ENCODE assay signal across 8 cellular contexts in the genomic region with DNA sequence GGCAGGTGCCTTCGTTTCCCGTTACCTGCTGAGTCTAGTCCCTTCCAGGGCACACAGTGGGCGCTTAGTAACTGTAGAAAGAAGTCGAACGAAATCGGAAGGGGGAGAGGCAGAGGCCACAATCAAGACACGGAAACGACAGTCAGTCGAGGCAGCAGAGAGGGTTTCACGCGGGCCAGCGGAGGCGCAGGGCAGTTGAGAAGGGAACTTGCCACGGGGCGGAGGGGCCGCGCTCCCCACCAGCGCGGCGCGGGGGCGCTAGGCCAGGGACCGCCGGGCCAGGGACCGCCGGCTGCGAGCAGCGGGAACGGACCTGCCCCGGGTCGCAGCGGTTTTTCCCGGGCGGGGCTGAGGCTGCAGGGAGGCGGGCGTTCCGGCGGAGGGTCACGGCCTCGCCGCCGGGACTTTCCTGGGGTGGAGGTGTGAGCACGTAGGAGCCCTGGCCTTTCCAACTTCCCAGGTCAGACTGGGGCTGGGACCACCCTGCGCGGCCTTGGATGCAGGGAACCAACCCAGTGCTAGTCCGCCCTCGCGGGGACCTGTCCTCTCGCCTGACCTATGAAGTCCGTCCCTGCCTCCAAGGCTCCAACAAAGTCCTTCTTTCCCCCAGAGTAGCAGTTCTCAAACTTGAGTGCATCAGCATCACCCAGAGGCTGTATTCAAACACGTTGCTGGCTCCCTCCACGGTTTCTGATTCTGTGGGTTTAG.
DNase-seq lines count a peak whose midpoint lies in the region; ATAC-seq, FAIRE-seq and TF ChIP-seq lines count a peak whose summit lies in the region.

No MANE protein-coding gene starts in this region.

- no peak for TF ChIP-seq RAD21 in K562 (CRISPR knock-in tag; conservative IDR thresholded peaks at IDR 0.05 in 1 of 2, IDR thresholded peaks at IDR 0.05 in 1 of 2)

- no peaks in the 10 kb centered on the region for H4K20me1 ChIP-seq in K562 (replicated peaks; ENCODE audit: control insufficient read depth, insufficient read depth, low read length)

- no peak for TF ChIP-seq EP300 in K562 (IDR thresholded peaks at IDR 0.05; ENCODE audit: low read length)

- H2AFZ ChIP-seq in K562 (ENCODE audit: low read depth, low read length), result no peak overlapping the region

- no peak for TF ChIP-seq POLR2A in K562 (conservative IDR thresholded peaks at IDR 0.05)

- CTCF ChIA-PET in K562 (lab: Yijun Ruan, JAX; ENCODE audit: low intra/inter-chr PET ratio), result no interaction called here

- H3K27ac Mint-ChIP-seq in T-helper 17 cell (peak overlapping the region; percentile 91), immature natural killer cell (peak overlapping the region; percentile 79 to 94 (median 89))

- FAIRE-seq in GM18507 (lab: Jason Lieb, UNC), result peak; percentile 73
- no peak for FAIRE-seq in K562 (lab: Jason Lieb, UNC)

- H3K27ac ChIP-seq in K562 (ENCODE audit: extremely low read depth, low read depth, low read length), result no peak overlapping the region

- no TSS peak for BruUV-seq in K562 (replicated peaks; lab: Mats Ljungman, UMichigan)

- H3K4me2 ChIP-seq in K562 (ENCODE audit: insufficient read depth, low read length), result 0 out of 2 replicates have a peak overlapping the region, but pooled peaks have one; percentile 27

- H3K9me1 ChIP-seq in K562 (ENCODE audit: control insufficient read depth, insufficient read depth, low read length), result no peaks in the 10 kb centered on the region

- DNase-seq in GM18507 (ENCODE audit: extremely low spot score, insufficient read length, low read depth) (peak; percentile 50), T-helper 17 cell (peak; percentile 11 to 20 (median 19)), K562 (ENCODE audit: extremely low read depth in 1 of 4, low spot score in 3 of 4) (no peak), immature natural killer cell (peak; percentile 61 to 69 (median 63)), NCI-H2029 (lab: John Stamatoyannopoulos, UW) (no peak)
- DNase-seq in stimulated activated CD4-positive, alpha-beta T cell treated with anti-CD3 and anti-CD28 coated beads, Interleukin-12 subunit alpha, Interleukin-12 subunit beta, amount 100 ng/mL, for 24 hours (ENCODE audit: low read depth in 2 of 2), result peak; percentile 5 to 21

- H3K79me2 ChIP-seq in K562 (ENCODE audit: control insufficient read depth, insufficient read depth, low read length), result no peaks in the 10 kb centered on the region

- intact Hi-C loops in K562 (cut with micrococcal nuclease), result loop anchor here (10.0 kb wide), 1 partner anchor 362 kb away; the partner anchor contains the start of gene JUN

- H3K9me3 ChIP-seq in T-helper 17 cell (ENCODE audit: control insufficient read depth, low read length, poor library complexity, severe bottlenecking) (no peaks in the 10 kb centered on the region), K562 (replicated peaks; ENCODE audit: control insufficient read depth, insufficient read depth, low read depth, low read length) (no peaks in the 10 kb centered on the region)

- ATAC-seq in HG02870 (IDR thresholded peaks at IDR 0.05; ENCODE audit: unreplicated experiment) (peak; percentile 43), T-helper 17 cell (peak; percentile 82), K562 (peak; percentile 62), GM21447 (IDR thresholded peaks at IDR 0.05; ENCODE audit: unreplicated experiment) (no peak)

- POLR2A ChIA-PET in K562 (lab: Yijun Ruan, JAX), result no interaction called here

- no peak overlapping the region for H3K9ac ChIP-seq in K562 (ENCODE audit: insufficient read depth in 1 of 2, low read depth in 2 of 2, low read length in 2 of 2)

- no peaks in the 10 kb centered on the region for H3K36me3 ChIP-seq in K562 (ENCODE audit: control insufficient read depth, insufficient read depth, low read length)

- peaks cover 0 to 6% of the 10 kb centered on the region in 2 experiments; a peak in 2 of 5 replicates for H3K4me1 ChIP-seq in K562 (replicated peaks in 1 of 2; ENCODE audit: control insufficient read depth in 2 of 2, insufficient read depth in 2 of 2, low read length in 2 of 2)

- peaks cover 0 to 10% of the 10 kb centered on the region in 2 experiments; a peak in 3 of 5 replicates for H3K27me3 ChIP-seq in K562 (ENCODE audit: control insufficient read depth in 2 of 2, insufficient read depth in 2 of 2, low read length in 2 of 2)

- TF ChIP-seq CTCF in K562 (IDR thresholded peaks at IDR 0.05 in 2 of 3, conservative IDR thresholded peaks at IDR 0.05 in 1 of 3; ENCODE audit: insufficient read depth in 2 of 3, low read depth in 1 of 3, low read length in 3 of 3), result no peak

- no peaks in the 10 kb centered on the region for H3K9me3 Mint-ChIP-seq in immature natural killer cell

- peaks cover 32% of the 10 kb centered on the region for H3K4me1 Mint-ChIP-seq in T-helper 17 cell
- peaks cover 18 to 25% of the 10 kb centered on the region in 2 donors for H3K4me1 Mint-ChIP-seq in immature natural killer cell

- 27% methylated on average over 31 of the region's 52 CpGs for WGBS in K562 (ENCODE audit: insufficient coverage, low coverage, missing lambda C conversion rate)

- H3K27me3 Mint-ChIP-seq in T-helper 17 cell, result no peaks in the 10 kb centered on the region
- H3K27me3 Mint-ChIP-seq in immature natural killer cell (ENCODE audit: low read depth in 3 of 3), result peaks cover 0 to 6% (median 1%) of the 10 kb centered on the region in 3 donors

- H3K4me3 ChIP-seq in K562, result no peak overlapping the region

- in situ Hi-C loops in K562 (cut with MboI), result no loop called here

- H3K36me3 Mint-ChIP-seq in T-helper 17 cell (ENCODE audit: low read depth) (peaks cover 2% of the 10 kb centered on the region), immature natural killer cell (no peaks in the 10 kb centered on the region)

- H3K4me3 Mint-ChIP-seq in T-helper 17 cell, result peak overlapping the region; percentile 97
- H3K4me3 Mint-ChIP-seq in immature natural killer cell, result peak overlapping the region; percentile 93 to 95 (median 94)

TF ChIP-seq in K562, 482 proteins besides CTCF, POLR2A, EP300 and RAD21:
- peak; percentile 60 for TF ChIP-seq ZNF239 (CRISPR knock-in tag; IDR thresholded peaks at IDR 0.05)
- TF ChIP-seq BCL6 (CRISPR knock-in tag; IDR thresholded peaks at IDR 0.05), result no peak
TF ChIP-seq in K562: peak in this region for 1.

Comparison
In these comparisons a context has a peak if more than half of its experiments do, and no peak if none do; other contexts are left out.
1. DNase-seq: peak in GM18507 (single experiment), T-helper 17 cell (3 of 3), immature natural killer cell (3 of 3) and stimulated activated CD4-positive, alpha-beta T cell treated with anti-CD3 and anti-CD28 coated beads, Interleukin-12 subunit alpha, Interleukin-12 subunit beta, amount 100 ng/mL, for 24 hours (2 of 2); none in K562 (0 of 4) and NCI-H2029 (single experiment).